ENCODE assay signal across 1 cellular context in genomic region chr10:58921366-58921947, GRCh38.
TF ChIP-seq lines count a peak whose summit lies in the region.

No MANE protein-coding gene starts in this region.

TF ChIP-seq in HCT116, 20 proteins besides CTCF, POLR2A, EP300 and RAD21 (continued from another document):
- TF ChIP-seq REST (IDR thresholded peaks at IDR 0.05; ENCODE audit: low read depth), result no peak
- no peak for TF ChIP-seq JUND (IDR thresholded peaks at IDR 0.05)
- no peak for TF ChIP-seq CBX3 (IDR thresholded peaks at IDR 0.05; ENCODE audit: low read depth)
- TF ChIP-seq CEBPB (IDR thresholded peaks at IDR 0.05; ENCODE audit: low read depth), result no peak
- no peak for TF ChIP-seq ZFX (IDR thresholded peaks at IDR 0.05)
- no peak for TF ChIP-seq YY1 (IDR thresholded peaks at IDR 0.05; ENCODE audit: extremely low read depth, insufficient replicate concordance, low read depth, low read length)
